Comparison of ENCODE assay signal across 8 cellular contexts in the genomic region with DNA sequence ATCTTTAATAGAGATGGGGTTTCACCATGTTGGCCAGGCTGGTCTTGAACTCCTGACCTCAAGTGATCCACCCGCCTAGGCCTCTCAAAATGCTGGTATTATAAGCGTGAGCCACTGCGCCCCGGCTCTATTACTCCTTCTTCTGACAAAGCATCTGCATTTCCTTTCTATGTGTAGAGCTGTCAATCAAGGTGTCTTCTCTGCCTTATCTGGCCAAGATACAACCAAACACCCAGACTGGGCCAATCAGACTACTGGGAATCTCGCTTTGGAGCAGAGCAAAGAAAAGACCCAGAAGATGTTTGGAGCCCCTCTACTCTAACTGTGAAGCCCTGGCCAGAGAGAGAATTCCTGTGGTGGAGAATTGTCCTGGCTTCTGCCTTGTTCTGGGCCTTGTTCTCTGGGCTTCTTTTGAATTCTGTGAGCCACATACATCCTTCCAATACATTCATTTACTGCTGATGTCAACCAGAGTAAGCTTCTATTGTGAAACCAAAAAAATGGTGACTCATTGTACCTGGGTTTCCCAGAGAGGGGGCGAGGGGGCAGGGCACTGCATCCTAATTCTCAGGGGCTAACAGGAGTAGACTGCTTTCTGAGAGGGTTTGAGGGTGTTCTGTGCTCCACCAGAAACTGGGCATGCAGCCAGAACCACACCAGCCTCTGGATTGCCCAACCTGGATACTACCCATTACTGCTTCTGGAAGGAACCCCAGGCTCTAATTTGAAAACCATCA. TPM values are rescaled to one million over a fixed set of nuclear protein-coding genes. Genes with fewer than 3 reads are reported as not detected.
DNase-seq lines count a peak whose midpoint lies in the region; ATAC-seq and TF ChIP-seq lines count a peak whose summit lies in the region.

No MANE protein-coding gene starts in this region.

- no peaks in the 10 kb centered on the region for H3K36me3 Mint-ChIP-seq in activated T-cell treated with anti-CD3 and anti-CD28 coated beads, Interleukin-2, amount 50 U/mL, for 4 hours (ENCODE audit: insufficient read depth)
- peaks cover 2% of the 10 kb centered on the region for H3K36me3 Mint-ChIP-seq in mesothelial cell of epicardium

- intact Hi-C loops in dorsolateral prefrontal cortex (cut with DNase I), result no loop called here

- ATAC-seq in activated T-cell treated with anti-CD3 and anti-CD28 coated beads, Interleukin-2, amount 50 U/mL, for 4 hours, result peak; percentile 70 to 74
- no peak for ATAC-seq in HG03460 (IDR thresholded peaks at IDR 0.05; ENCODE audit: unreplicated experiment)

- TF ChIP-seq CTCF in mesothelial cell of epicardium (IDR thresholded peaks at IDR 0.05; ENCODE audit: unreplicated experiment) (no peak), dorsolateral prefrontal cortex (IDR thresholded peaks at IDR 0.05 in 54 of 56, conservative IDR thresholded peaks at IDR 0.05 in 2 of 56; ENCODE audit: low read depth in 1 of 56, partially characterized antibody in 56 of 56) (no peak)

- no peaks in the 10 kb centered on the region for H3K27me3 ChIP-seq in dorsolateral prefrontal cortex

- H3K27me3 Mint-ChIP-seq in activated T-cell treated with anti-CD3 and anti-CD28 coated beads, Interleukin-2, amount 50 U/mL, for 4 hours (ENCODE audit: low read depth), result no peaks in the 10 kb centered on the region
- H3K27me3 Mint-ChIP-seq in mesothelial cell of epicardium (ENCODE audit: low read depth), result no peaks in the 10 kb centered on the region

- no peaks in the 10 kb centered on the region for H3K9me3 Mint-ChIP-seq in activated T-cell treated with anti-CD3 and anti-CD28 coated beads, Interleukin-2, amount 50 U/mL, for 4 hours
- peaks cover 14% of the 10 kb centered on the region for H3K9me3 Mint-ChIP-seq in mesothelial cell of epicardium

- TF ChIP-seq EP300 in Ishikawa (IDR thresholded peaks at IDR 0.05; ENCODE audit: borderline replicate concordance), result no peak

- no peak overlapping the region for H3K4me3 ChIP-seq in dorsolateral prefrontal cortex

- no peak overlapping the region for H3K27ac ChIP-seq in dorsolateral prefrontal cortex

- H3K4me1 Mint-ChIP-seq in activated T-cell treated with anti-CD3 and anti-CD28 coated beads, Interleukin-2, amount 50 U/mL, for 4 hours (ENCODE audit: low read depth), result peaks cover 62% of the 10 kb centered on the region
- H3K4me1 Mint-ChIP-seq in mesothelial cell of epicardium, result peaks cover 24% of the 10 kb centered on the region

- peak overlapping the region; percentile 34 for H3K27ac Mint-ChIP-seq in mesothelial cell of epicardium

- H3K4me3 Mint-ChIP-seq in activated T-cell treated with anti-CD3 and anti-CD28 coated beads, Interleukin-2, amount 50 U/mL, for 4 hours, result peak overlapping the region; percentile 41
- H3K4me3 Mint-ChIP-seq in mesothelial cell of epicardium, result no peak overlapping the region

- no peak for TF ChIP-seq RAD21 in Ishikawa (IDR thresholded peaks at IDR 0.05; ENCODE audit: low read depth)

- DNase-seq in DMS79 treated with DMSO at 0.1 percent for 48 hours (lab: John Stamatoyannopoulos, UW) (peak; percentile 84), mesothelial cell of epicardium (ENCODE audit: low spot score in 2 of 2, unreplicated experiment in 2 of 2) (no peak), NCI-H524 (lab: John Stamatoyannopoulos, UW) (no peak), globus pallidus (ENCODE audit: low spot score) (no peak), dorsolateral prefrontal cortex (no peak)
- DNase-seq in activated T-cell treated with anti-CD3 and anti-CD28 coated beads, Interleukin-2, amount 50 U/mL, for 4 hours, result peak; percentile 39

TF ChIP-seq in Ishikawa, 13 proteins besides CTCF, POLR2A, EP300 and RAD21:
- TF ChIP-seq ZBTB7A (IDR thresholded peaks at IDR 0.05; ENCODE audit: low read depth) (no peak), TCF12 (IDR thresholded peaks at IDR 0.05; ENCODE audit: low read depth) (no peak), TEAD4 (IDR thresholded peaks at IDR 0.05) (no peak), NFIC (IDR thresholded peaks at IDR 0.05) (0 out of 2 replicates have a peak, but pooled peaks have one; percentile 18), CEBPB (IDR thresholded peaks at IDR 0.05) (peak; percentile 71; the same call in 1 of the 2 replicates), EGR1 (IDR thresholded peaks at IDR 0.05) (no peak), CREB1 (IDR thresholded peaks at IDR 0.05; ENCODE audit: low read depth) (no peak)
- TF ChIP-seq, protein P1, sequence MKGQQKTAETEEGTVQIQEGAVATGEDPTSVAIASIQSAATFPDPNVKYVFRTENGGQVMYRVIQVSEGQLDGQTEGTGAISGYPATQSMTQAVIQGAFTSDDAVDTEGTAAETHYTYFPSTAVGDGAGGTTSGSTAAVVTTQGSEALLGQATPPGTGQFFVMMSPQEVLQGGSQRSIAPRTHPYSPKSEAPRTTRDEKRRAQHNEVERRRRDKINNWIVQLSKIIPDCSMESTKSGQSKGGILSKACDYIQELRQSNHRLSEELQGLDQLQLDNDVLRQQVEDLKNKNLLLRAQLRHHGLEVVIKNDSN (IDR thresholded peaks at IDR 0.05), result no peak

RNA-seq across cellular contexts. Expression of a gene that starts 18.8 kb away (rescaled TPM):
- total RNA-seq in activated T-cell treated with anti-CD3 and anti-CD28 coated beads, Interleukin-2, amount 50 U/mL, for 4 hours, result 1 to 10 TPM; 1.5 to 5.3 (median 3.3) TPM
- total RNA-seq in mesothelial cell of epicardium (1.8 to 3.0 TPM (median 2.1 TPM) in 3 replicates), dorsolateral prefrontal cortex (10 to 100 TPM in 39 of 120 experiments, 1 to 10 TPM in 78, under 1 TPM in 3; 0.72 to 33.0 (median 7.0) TPM)

RNA-seq across cellular contexts. Expression of a gene that starts 37.4 kb away (rescaled TPM):
- 100 to 1,000 TPM; 186 to 193 (median 191) TPM for total RNA-seq in activated T-cell treated with anti-CD3 and anti-CD28 coated beads, Interleukin-2, amount 50 U/mL, for 4 hours
- total RNA-seq in mesothelial cell of epicardium (1.4 to 1.8 TPM (median 1.6 TPM) in 3 replicates), dorsolateral prefrontal cortex (1 to 10 TPM in 25 of 120 experiments, under 1 TPM in 19, not detected in 76; 0.47 to 3.4 (median 1.2) TPM)

Comparison
In these comparisons a context has a peak if more than half of its experiments do, and no peak if none do; other contexts are left out.
1. DNase-seq: peak in DMS79 treated with DMSO at 0.1 percent for 48 hours (single experiment) and activated T-cell treated with anti-CD3 and anti-CD28 coated beads, Interleukin-2, amount 50 U/mL, for 4 hours (single experiment); none in mesothelial cell of epicardium (0 of 2), NCI-H524 (0 of 2), globus pallidus (single experiment) and dorsolateral prefrontal cortex (0 of 10).
2. RNA of a gene that starts 37.4 kb away (total RNA-seq): 186 to 193 TPM in activated T-cell treated with anti-CD3 and anti-CD28 coated beads, Interleukin-2, amount 50 U/mL, for 4 hours; 1.4 to 1.8 TPM in mesothelial cell of epicardium and 0.47 to 3.4 TPM in dorsolateral prefrontal cortex; every median in the first group is over 10 times any median in the second.